In the genomic region with DNA sequence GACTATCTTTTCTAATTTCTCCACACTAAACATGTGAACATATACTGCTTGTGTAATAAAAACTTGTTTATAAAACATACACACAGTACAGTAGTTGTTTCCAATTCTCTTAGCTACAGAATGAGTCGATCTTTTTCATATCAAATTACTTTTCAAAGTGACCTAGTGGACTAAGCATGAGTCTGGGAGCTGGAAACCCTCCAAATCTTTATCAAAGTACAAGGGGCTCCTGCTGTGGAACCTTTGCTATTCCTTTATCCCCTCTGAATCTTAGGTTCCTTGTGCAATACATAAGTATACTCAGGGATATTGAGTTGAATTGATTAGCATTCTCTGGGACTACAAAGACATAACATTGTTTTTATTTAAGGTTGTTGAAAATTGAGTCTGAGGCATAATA, we compare ENCODE assay signal across 14 cellular contexts. TPM values are rescaled to one million over a fixed set of nuclear protein-coding genes. Genes with fewer than 3 reads are reported as not detected.
DNase-seq lines count a peak whose midpoint lies in the region; TF ChIP-seq lines count a peak whose summit lies in the region.
"Had no signal": no experiment of that assay in that cellular context is flagged by ENCODE, and none has a peak within 500 bp of the region (broad histone marks: within the 10 kb centered on the region; RNA-seq: fewer than 3 reads in every experiment).

No MANE protein-coding gene starts in this region.

- CTCF ChIA-PET in HEK293 (lab: Yijun Ruan, JAX), result interaction anchor here (0.5 to 0.9 kb wide), 2 partner anchors 164 to 647 kb away, joined by 4 to 5 read pairs; no protein-coding TSS in a partner anchor
- CTCF ChIA-PET in SK-N-SH (lab: Yijun Ruan, JAX), result interaction anchor here (0.8 to 1.1 kb wide), 3 partner anchors 11 to 163 kb away, joined by 3 read pairs; no protein-coding TSS in a partner anchor

- H3K36me3 ChIP-seq in HEK293 (ENCODE audit: control insufficient read depth in 2 of 2, insufficient read depth in 1 of 2, low read length in 2 of 2) (no peaks in the 10 kb centered on the region), SK-N-SH (replicated peaks in 1 of 2; ENCODE audit: control insufficient read depth in 1 of 2, insufficient read depth in 2 of 2, low read length in 1 of 2) (no peaks in the 10 kb centered on the region), spleen (no peaks in the 10 kb centered on the region), WERI-Rb-1 (no peaks in the 10 kb centered on the region)

- no peak overlapping the region for H3K4me2 ChIP-seq in SK-N-SH

- WGBS in SK-N-SH (ENCODE audit: low lambda C conversion rate), result 22% methylated on average over 1 of the region's 1 CpG
- WGBS in spleen, 5 donors, result 80 to 91% (median 83%) methylated on average over 1 of the region's 1 CpG

- peak overlapping the region; percentile 51; the same call in 1 of the 2 replicates for H2AFZ ChIP-seq in SK-N-SH (ENCODE audit: low read depth)

- TF ChIP-seq CTCF in HEK293 (tag by site-specific recombination; IDR thresholded peaks at IDR 0.05) (no peak), SK-N-SH (IDR thresholded peaks at IDR 0.05) (no peak), choroid plexus epithelial cell (conservative IDR thresholded peaks at IDR 0.05; ENCODE audit: low read depth, low read length) (no peak), spleen (IDR thresholded peaks at IDR 0.05 in 8 of 11, conservative IDR thresholded peaks at IDR 0.05 in 3 of 11) (no peak), WERI-Rb-1 (IDR thresholded peaks at IDR 0.05; ENCODE audit: low read depth, low read length) (no peak), GM13977 (IDR thresholded peaks at IDR 0.05; ENCODE audit: extremely low read depth, insufficient read depth, missing control alignments) (no peak)

- H3K9me3 ChIP-seq in HEK293 (ENCODE audit: control insufficient read depth, insufficient read depth, low read depth, low read length), result no peaks in the 10 kb centered on the region
- H3K9me3 ChIP-seq in SK-N-SH, result no peaks in the 10 kb centered on the region
- H3K9me3 ChIP-seq in spleen, result peaks cover 0 to 5% (median 0%) of the 10 kb centered on the region in 8 donors
- H3K9me3 ChIP-seq in WERI-Rb-1 (ENCODE audit: severe bottlenecking), result no peaks in the 10 kb centered on the region

- H3K4me1 ChIP-seq in HEK293 (ENCODE audit: control insufficient read depth, insufficient read depth, low read length), result peaks cover 6% of the 10 kb centered on the region; the same call in 1 of the 2 replicates
- H3K4me1 ChIP-seq in SK-N-SH (ENCODE audit: control insufficient read depth in 1 of 2, insufficient read depth in 2 of 2, low read depth in 1 of 2, low read length in 1 of 2), result no peaks in the 10 kb centered on the region; a peak in 1 of 4 replicates
- peaks cover 0 to 71% (median 43%) of the 10 kb centered on the region in 6 donors for H3K4me1 ChIP-seq in spleen

- H3K4me3 ChIP-seq in HEK293 (ENCODE audit: low read depth, low read length) (no peak overlapping the region), SK-N-SH (ENCODE audit: low read depth in 2 of 2, low read length in 1 of 2) (no peak overlapping the region), choroid plexus epithelial cell (ENCODE audit: low read depth, low read length) (no peak overlapping the region), spleen (no peak overlapping the region), WERI-Rb-1 (ENCODE audit: low read depth, low read length) (no peak overlapping the region)

- TF ChIP-seq RAD21 in SK-N-SH (IDR thresholded peaks at IDR 0.05; ENCODE audit: low read length), result no peak

- DNase-seq in SK-N-SH (no peak), choroid plexus epithelial cell (ENCODE audit: low read depth) (peak; percentile 80), stromal cell of bone marrow (ENCODE audit: low read depth) (peak; percentile 3), spleen (no peak), WERI-Rb-1 (no peak), GM13977 (ENCODE audit: low spot score) (no peak)
- DNase-seq: CD4-positive, alpha-beta T cell; H7; NCI-H146; NCI-H2081 treated with DMSO at 0.1 percent for 48 hours; NCI-H345; NCI-H69; NK-92 treated with Interleukin-12 subunit alpha and Interleukin-12 subunit beta, amount 100 ng/mL, for 24 hours had no signal

- no peaks in the 10 kb centered on the region for H3F3A ChIP-seq in SK-N-SH (replicated peaks; ENCODE audit: insufficient read depth)

- H3K27ac ChIP-seq in HEK293 (ENCODE audit: extremely low read depth, low read depth, low read length) (no peak overlapping the region), SK-N-SH (ENCODE audit: low read depth in 2 of 2, low read length in 1 of 2) (no peak overlapping the region), spleen (peak overlapping the region in 1 of 8 donors; percentile 91), WERI-Rb-1 (no peak overlapping the region)

- H3K79me2 ChIP-seq in SK-N-SH (ENCODE audit: insufficient read depth), result no peaks in the 10 kb centered on the region

- TF ChIP-seq POLR2A in spleen (IDR thresholded peaks at IDR 0.05), result no peak

- H3K27me3 ChIP-seq in SK-N-SH (ENCODE audit: insufficient read depth), result no peaks in the 10 kb centered on the region
- H3K27me3 ChIP-seq in spleen (replicated peaks in 1 of 7), result no peaks in the 10 kb centered on the region
- H3K27me3 ChIP-seq in WERI-Rb-1 (ENCODE audit: insufficient read depth, low read depth, severe bottlenecking), result no peaks in the 10 kb centered on the region

- no peak for TF ChIP-seq EP300 in SK-N-SH (IDR thresholded peaks at IDR 0.05; ENCODE audit: borderline replicate concordance in 1 of 2, low read depth in 1 of 2, low read length in 1 of 2)

- no peak overlapping the region for H3K9ac ChIP-seq in SK-N-SH

- H4K20me1 ChIP-seq in SK-N-SH (ENCODE audit: insufficient read depth), result no peaks in the 10 kb centered on the region

- POLR2A ChIA-PET in HEK293 (lab: Yijun Ruan, JAX), result no interaction called here
- POLR2A ChIA-PET in SK-N-SH (lab: Yijun Ruan, JAX), result no interaction called here

- no peaks in the 10 kb centered on the region for H3K9me2 ChIP-seq in SK-N-SH

- in situ Hi-C loops in GM13977 (cut with MboI; ENCODE audit: low pct_unique_long_range_greater_than_20kb, low sequenced_read_pairs, unreplicated experiment), result no loop called here

- intact Hi-C loops in spleen (cut with DNase I; ENCODE audit: low total_unique reads), result no loop called here

TF ChIP-seq in HEK293, 187 proteins besides CTCF, POLR2A, EP300 and RAD21 (continues in another document):
- TF ChIP-seq SETDB1 (IDR thresholded peaks at IDR 0.05; ENCODE audit: insufficient read length, low read length) (no peak), ZFP37 (tag by site-specific recombination; IDR thresholded peaks at IDR 0.05) (no peak), ZNF274 (IDR thresholded peaks at IDR 0.05; ENCODE audit: low read length) (no peak), ZNF274 (tag by site-specific recombination; IDR thresholded peaks at IDR 0.05; ENCODE audit: borderline replicate concordance) (no peak), BCL11B (tag by site-specific recombination; IDR thresholded peaks at IDR 0.05; ENCODE audit: low read depth) (no peak), ZNF585B (tag by site-specific recombination; IDR thresholded peaks at IDR 0.05) (no peak), ZNF133 (tag by site-specific recombination; IDR thresholded peaks at IDR 0.05) (peak; percentile 56; the same call in 1 of the 2 replicates), TRIM28 (IDR thresholded peaks at IDR 0.05; ENCODE audit: borderline replicate concordance, low read length) (0 out of 2 replicates have a peak, but pooled peaks have one; percentile 17)

TF ChIP-seq in SK-N-SH, 30 proteins besides CTCF, POLR2A, EP300 and RAD21:
- TF ChIP-seq, protein P1, sequence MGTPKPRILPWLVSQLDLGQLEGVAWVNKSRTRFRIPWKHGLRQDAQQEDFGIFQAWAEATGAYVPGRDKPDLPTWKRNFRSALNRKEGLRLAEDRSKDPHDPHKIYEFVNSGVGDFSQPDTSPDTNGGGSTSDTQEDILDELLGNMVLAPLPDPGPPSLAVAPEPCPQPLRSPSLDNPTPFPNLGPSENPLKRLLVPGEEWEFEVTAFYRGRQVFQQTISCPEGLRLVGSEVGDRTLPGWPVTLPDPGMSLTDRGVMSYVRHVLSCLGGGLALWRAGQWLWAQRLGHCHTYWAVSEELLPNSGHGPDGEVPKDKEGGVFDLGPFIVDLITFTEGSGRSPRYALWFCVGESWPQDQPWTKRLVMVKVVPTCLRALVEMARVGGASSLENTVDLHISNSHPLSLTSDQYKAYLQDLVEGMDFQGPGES (IDR thresholded peaks at IDR 0.05; ENCODE audit: low read depth, low read length), result no peak
- TF ChIP-seq JUND (IDR thresholded peaks at IDR 0.05) (no peak), MXI1 (IDR thresholded peaks at IDR 0.05; ENCODE audit: low read depth, low read length) (no peak), GABPA (IDR thresholded peaks at IDR 0.05; ENCODE audit: low read depth) (no peak), EZH2phosphoT487 (IDR thresholded peaks at IDR 0.05; ENCODE audit: borderline replicate concordance, low read depth) (no peak), TEAD4 (IDR thresholded peaks at IDR 0.05; ENCODE audit: borderline replicate concordance, insufficient read depth) (no peak), SIN3A (IDR thresholded peaks at IDR 0.05; ENCODE audit: borderline replicate concordance, low read depth, low read length) (no peak), SMC3 (IDR thresholded peaks at IDR 0.05; ENCODE audit: low read depth, low read length) (no peak), FOXM1 (IDR thresholded peaks at IDR 0.05; ENCODE audit: low read depth) (no peak), TCF12 (IDR thresholded peaks at IDR 0.05) (no peak)
- TF ChIP-seq, protein P2, sequence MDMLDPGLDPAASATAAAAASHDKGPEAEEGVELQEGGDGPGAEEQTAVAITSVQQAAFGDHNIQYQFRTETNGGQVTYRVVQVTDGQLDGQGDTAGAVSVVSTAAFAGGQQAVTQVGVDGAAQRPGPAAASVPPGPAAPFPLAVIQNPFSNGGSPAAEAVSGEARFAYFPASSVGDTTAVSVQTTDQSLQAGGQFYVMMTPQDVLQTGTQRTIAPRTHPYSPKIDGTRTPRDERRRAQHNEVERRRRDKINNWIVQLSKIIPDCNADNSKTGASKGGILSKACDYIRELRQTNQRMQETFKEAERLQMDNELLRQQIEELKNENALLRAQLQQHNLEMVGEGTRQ (IDR thresholded peaks at IDR 0.05; ENCODE audit: borderline replicate concordance, low read depth, low read length), result no peak
TF ChIP-seq in SK-N-SH: peak in this region for 0.

RNA-seq across cellular contexts. Expression of a gene that starts 48.7 kb away (rescaled TPM):
- polyA plus RNA-seq in SK-N-SH (2012; rRNA removed) (24.4 and 29.5 TPM in 2 replicates), spleen (10 to 100 TPM; 15.4 to 21.5 (median 16.4) TPM)
- polyA plus RNA-seq in SK-N-SH (2012; cell fraction: cytosol; rRNA removed), result 33.1 and 35.7 TPM in 2 replicates
- 10.1 and 20.2 TPM in 2 replicates for polyA plus RNA-seq in SK-N-SH (2012; cell fraction: nucleus; rRNA removed)
- 10 to 100 TPM; 62.4 to 84.1 (median 73.0) TPM for total RNA-seq in spleen

Comparison
In these comparisons a context has a peak if more than half of its experiments do, and no peak if none do; other contexts are left out.
1. DNase-seq: peak in choroid plexus epithelial cell (single experiment) and stromal cell of bone marrow (single experiment); none in SK-N-SH (single experiment), spleen (single experiment), WERI-Rb-1 (single experiment) and GM13977 (single experiment).